In genomic region chr5:81853005-81853357, GRCh38 we compare ENCODE assay signal across 8 cellular contexts.
DNase-seq lines count a peak whose midpoint lies in the region; ATAC-seq and TF ChIP-seq lines count a peak whose summit lies in the region.

No MANE protein-coding gene starts in this region.

- no peaks in the 10 kb centered on the region for H3K9me3 ChIP-seq in SK-N-SH
- no peaks in the 10 kb centered on the region for H3K9me3 ChIP-seq in iPS-20b (ENCODE audit: insufficient read depth, low read depth, low read length)

- H3K27me3 ChIP-seq in SK-N-SH (ENCODE audit: insufficient read depth) = no peaks in the 10 kb centered on the region
- H3K27me3 ChIP-seq in iPS-20b (ENCODE audit: insufficient read depth, low read length) = no peaks in the 10 kb centered on the region

- no peaks in the 10 kb centered on the region for H3K27me3 Mint-ChIP-seq in WTC11 (ENCODE audit: low read depth)

- POLR2A ChIA-PET in SK-N-SH (lab: Yijun Ruan, JAX) (interaction anchor here (1.3 to 4.1 kb wide), 2 partner anchors 17 to 102 kb away, joined by 4 to 97 read pairs; partner anchors contain the start of gene SSBP2), WTC11 (lab: Charles Lee) (interaction anchor here (0.6 to 3.4 kb wide), 5 partner anchors 101 to 313 kb away, joined by 3 to 110 read pairs (median 4); partner anchors contain the start of gene SSBP2)

- H3K36me3 Mint-ChIP-seq in WTC11 = no peaks in the 10 kb centered on the region

- DNase-seq in SK-N-SH (no peak), WTC11 (ENCODE audit: low spot score) (no peak), superior temporal gyrus (ENCODE audit: extremely low spot score) (peak; percentile 54), CD1c-positive myeloid dendritic cell (ENCODE audit: extremely low spot score) (no peak), lower leg skin (ENCODE audit: low spot score in 2 of 2) (no peak)
- DNase-seq in stimulated activated CD4-positive, alpha-beta T cell treated with anti-CD3 and anti-CD28 coated beads, Interleukin-4, amount 100 ng/mL, for 4 hours = no peak

- no peak overlapping the region for H3K9ac ChIP-seq in SK-N-SH
- H3K9ac ChIP-seq in iPS-20b (ENCODE audit: low read depth, low read length) = peak overlapping the region; percentile 79; the same call in 1 of the 2 replicates

- H3K4me2 ChIP-seq in SK-N-SH = peak overlapping the region; percentile 82

- TF ChIP-seq POLR2A in lower leg skin (IDR thresholded peaks at IDR 0.05) = no peak

- H3K4me1 Mint-ChIP-seq in WTC11 = peaks cover 86% of the 10 kb centered on the region

- H2AFZ ChIP-seq in SK-N-SH (ENCODE audit: low read depth) = peak overlapping the region; percentile 52; the same call in 1 of the 2 replicates

- H3K36me3 ChIP-seq in SK-N-SH (replicated peaks in 1 of 2; ENCODE audit: control insufficient read depth in 1 of 2, insufficient read depth in 2 of 2, low read length in 1 of 2) (no peaks in the 10 kb centered on the region), iPS-20b (ENCODE audit: insufficient read depth, low read depth, low read length) (no peaks in the 10 kb centered on the region)

- TF ChIP-seq CTCF in SK-N-SH (IDR thresholded peaks at IDR 0.05) (no peak), WTC11 (IDR thresholded peaks at IDR 0.05) (no peak), lower leg skin (IDR thresholded peaks at IDR 0.05) (no peak)

- H3K27ac Mint-ChIP-seq in WTC11 = peak overlapping the region; percentile 95

- H3K4me3 ChIP-seq in SK-N-SH (ENCODE audit: low read depth in 2 of 2, low read length in 1 of 2) (0 out of 4 replicates have a peak overlapping the region, but pooled peaks of 1 of the 2 experiments have one; percentile 4), iPS-20b (ENCODE audit: low read length) (peak overlapping the region; percentile 72), lower leg skin (ENCODE audit: low read depth, poor library complexity, severe bottlenecking) (no peak overlapping the region)

- no peaks in the 10 kb centered on the region for H3K9me2 ChIP-seq in SK-N-SH

- H3K79me2 ChIP-seq in SK-N-SH (ENCODE audit: insufficient read depth) = no peaks in the 10 kb centered on the region

- H3K4me1 ChIP-seq in SK-N-SH (ENCODE audit: control insufficient read depth in 1 of 2, insufficient read depth in 2 of 2, low read depth in 1 of 2, low read length in 1 of 2) (peaks cover 66 to 67% of the 10 kb centered on the region in 2 experiments), iPS-20b (ENCODE audit: insufficient read depth, low read length) (peaks cover 62% of the 10 kb centered on the region)

- no peaks in the 10 kb centered on the region for H4K20me1 ChIP-seq in SK-N-SH (ENCODE audit: insufficient read depth)

- peak overlapping the region; percentile 65 for H3K4me3 Mint-ChIP-seq in WTC11

- CTCF ChIA-PET in SK-N-SH (lab: Yijun Ruan, JAX) = interaction anchor here (0.6 to 5.4 kb wide), 5 partner anchors 15 to 346 kb away, joined by 3 to 56 read pairs (median 22); partner anchors contain the start of gene SSBP2
- CTCF ChIA-PET in WTC11 (lab: Charles Lee) = interaction anchor here (3.5 to 5.9 kb wide), 3 partner anchors 15 to 312 kb away, joined by 32 to 104 read pairs (median 41); partner anchors contain the start of gene SSBP2

- TF ChIP-seq RAD21 in SK-N-SH (IDR thresholded peaks at IDR 0.05; ENCODE audit: low read length) = no peak

- H3F3A ChIP-seq in SK-N-SH (replicated peaks; ENCODE audit: insufficient read depth) = peaks cover 34% of the 10 kb centered on the region

- ATAC-seq in SK-N-SH treated with all-trans-retinoic acid at 6 μM for 48 hours = no peak
- no peak; the same call in 1 of the 2 replicates for ATAC-seq in WTC11

- no peak for TF ChIP-seq EP300 in SK-N-SH (IDR thresholded peaks at IDR 0.05; ENCODE audit: borderline replicate concordance in 1 of 2, low read depth in 1 of 2, low read length in 1 of 2)

- intact Hi-C loops in lower leg skin (cut with DNase I; ENCODE audit: low total_unique reads) = loop anchor here (5.0 to 10.0 kb wide), 4 partner anchors 68 to 312 kb away; partner anchors contain the start of genes ATG10 and SSBP2

- H3K9me3 Mint-ChIP-seq in WTC11 = no peaks in the 10 kb centered on the region

- 85% methylated on average over 6 of the region's 6 CpGs for WGBS in SK-N-SH (ENCODE audit: low lambda C conversion rate)
- WGBS in lower leg skin, 2 donors = 74 to 82% methylated on average over 6 of the region's 6 CpGs

- H3K27ac ChIP-seq in SK-N-SH (ENCODE audit: low read depth in 2 of 2, low read length in 1 of 2) (peak overlapping the region in 1 of 2 experiments; percentile 99; a peak in 2 of 4 replicates), iPS-20b (ENCODE audit: low read length) (peak overlapping the region; percentile 30)

TF ChIP-seq in SK-N-SH, 30 proteins besides CTCF, POLR2A, EP300 and RAD21 (continues in another document):
- no peak for TF ChIP-seq RCOR1 (IDR thresholded peaks at IDR 0.05; ENCODE audit: low read length)
- no peak for TF ChIP-seq GABPA (IDR thresholded peaks at IDR 0.05; ENCODE audit: low read depth)
- TF ChIP-seq RXRA (IDR thresholded peaks at IDR 0.05; ENCODE audit: borderline replicate concordance, low read depth) = no peak
- TF ChIP-seq GATA2 (CRISPR knock-in tag; IDR thresholded peaks at IDR 0.05) = no peak
- no peak for TF ChIP-seq YY1 (IDR thresholded peaks at IDR 0.05; ENCODE audit: low read depth)
- TF ChIP-seq TCF12 (IDR thresholded peaks at IDR 0.05) = no peak
- TF ChIP-seq FOXM1 (IDR thresholded peaks at IDR 0.05; ENCODE audit: low read depth) = no peak

TF ChIP-seq in SK-N-SH treated with all-trans-retinoic acid at 6 μM for 48 hours, 23 proteins besides CTCF, POLR2A, EP300 and RAD21 (continues in another document):
- TF ChIP-seq GLIS3 (CRISPR knock-in tag; IDR thresholded peaks at IDR 0.05) (no peak), TOX (CRISPR knock-in tag; IDR thresholded peaks at IDR 0.05; ENCODE audit: borderline replicate concordance) (no peak), ARNTL (CRISPR knock-in tag; IDR thresholded peaks at IDR 0.05; ENCODE audit: borderline replicate concordance, low read depth) (no peak), CSDC2 (CRISPR knock-in tag; IDR thresholded peaks at IDR 0.05) (no peak), CREB5 (CRISPR knock-in tag; IDR thresholded peaks at IDR 0.05; ENCODE audit: low read depth) (no peak), ZNF8 (CRISPR knock-in tag; IDR thresholded peaks at IDR 0.05) (no peak), OSR1 (CRISPR knock-in tag; IDR thresholded peaks at IDR 0.05) (no peak), CSRNP3 (CRISPR knock-in tag; IDR thresholded peaks at IDR 0.05) (no peak)

TF ChIP-seq in WTC11, 78 proteins besides CTCF, POLR2A, EP300 and RAD21:
- TF ChIP-seq CREM (CRISPR knock-in tag; IDR thresholded peaks at IDR 0.05) (no peak), JAZF1 (CRISPR knock-in tag; IDR thresholded peaks at IDR 0.05) (no peak), USF2 (CRISPR knock-in tag; IDR thresholded peaks at IDR 0.05) (peak; percentile 47), ZNF317 (CRISPR knock-in tag; IDR thresholded peaks at IDR 0.05; ENCODE audit: borderline replicate concordance, low read depth) (no peak)

Comparison
In these comparisons a context has a peak if more than half of its experiments do, and no peak if none do; other contexts are left out.
1. Of the 6 proteins assayed by ChIP-seq in both WTC11 and SK-N-SH: peak only in WTC11: USF2; only in SK-N-SH: none; in both: none; in neither: 5.